ENCODE assay signal across 1 cellular context in genomic region chr19:33831835-33832234, GRCh38.
TF ChIP-seq lines count a peak whose summit lies in the region.

No MANE protein-coding gene starts in this region.

TF ChIP-seq in GM23338, 12 proteins besides CTCF, POLR2A, EP300 and RAD21:
- TF ChIP-seq ZNF462 (CRISPR knock-in tag; IDR thresholded peaks at IDR 0.05) (no peak), ZNF331 (CRISPR knock-in tag; IDR thresholded peaks at IDR 0.05; ENCODE audit: low read depth) (no peak)
